ENCODE assay signal across 8 cellular contexts in genomic region chr3:171967137-171967783, GRCh38.
DNase-seq lines count a peak whose midpoint lies in the region; ATAC-seq and TF ChIP-seq lines count a peak whose summit lies in the region.

No MANE protein-coding gene starts in this region.

- no peaks in the 10 kb centered on the region for H3K27me3 ChIP-seq in esophagus squamous epithelium

- peak overlapping the region in 1 of 4 donors; percentile 7 for H3K4me3 ChIP-seq in esophagus squamous epithelium

- H3K4me1 ChIP-seq in esophagus squamous epithelium: peaks cover 4 to 14% (median 11%) of the 10 kb centered on the region in 3 donors

- in situ Hi-C loops in ACHN (cut with HindIII; ENCODE audit: low pct_ligation_motif_present, low pct_unique_long_range_greater_than_20kb, low sequenced_read_pairs): no loop called here

- no peaks in the 10 kb centered on the region for H3K9me3 ChIP-seq in esophagus squamous epithelium

- DNase-seq in ACHN (peak; percentile 57), HT-29 (ENCODE audit: low spot score) (peak; percentile 84), amniotic epithelial cell (ENCODE audit: low read depth) (peak; percentile 88), kidney glomerular epithelial cell (lab: John Stamatoyannopoulos, UW) (peak; percentile 85), esophagus squamous epithelium (lab: John Stamatoyannopoulos, UW) (no peak), NCI-H2227 treated with DMSO at 0.1 percent for 48 hours (lab: John Stamatoyannopoulos, UW) (no peak)

- intact Hi-C loops in esophagus squamous epithelium (cut with DNase I): no loop called here

- peak overlapping the region in 2 of 4 donors; percentile 48 to 69 for H3K27ac ChIP-seq in esophagus squamous epithelium

- no peaks in the 10 kb centered on the region for H3K36me3 ChIP-seq in esophagus squamous epithelium

- no peak for ATAC-seq in GM21423 (IDR thresholded peaks at IDR 0.05; ENCODE audit: unreplicated experiment)
- ATAC-seq in GM18873 (IDR thresholded peaks at IDR 0.05; ENCODE audit: low FRiP score, unreplicated experiment): no peak

- TF ChIP-seq CTCF in esophagus squamous epithelium (IDR thresholded peaks at IDR 0.05): no peak

- WGBS in esophagus squamous epithelium, 2 donors: 15 to 19% methylated on average over 6 of the region's 6 CpGs

- TF ChIP-seq POLR2A in esophagus squamous epithelium (IDR thresholded peaks at IDR 0.05): no peak

Comparison
In these comparisons a context has a peak if more than half of its experiments do, and no peak if none do; other contexts are left out.
1. DNase-seq: peak in ACHN (single experiment), HT-29 (single experiment), amniotic epithelial cell (single experiment) and kidney glomerular epithelial cell (single experiment); none in esophagus squamous epithelium (single experiment) and NCI-H2227 treated with DMSO at 0.1 percent for 48 hours (single experiment).